ENCODE assay signal across 10 cellular contexts in the genomic region with DNA sequence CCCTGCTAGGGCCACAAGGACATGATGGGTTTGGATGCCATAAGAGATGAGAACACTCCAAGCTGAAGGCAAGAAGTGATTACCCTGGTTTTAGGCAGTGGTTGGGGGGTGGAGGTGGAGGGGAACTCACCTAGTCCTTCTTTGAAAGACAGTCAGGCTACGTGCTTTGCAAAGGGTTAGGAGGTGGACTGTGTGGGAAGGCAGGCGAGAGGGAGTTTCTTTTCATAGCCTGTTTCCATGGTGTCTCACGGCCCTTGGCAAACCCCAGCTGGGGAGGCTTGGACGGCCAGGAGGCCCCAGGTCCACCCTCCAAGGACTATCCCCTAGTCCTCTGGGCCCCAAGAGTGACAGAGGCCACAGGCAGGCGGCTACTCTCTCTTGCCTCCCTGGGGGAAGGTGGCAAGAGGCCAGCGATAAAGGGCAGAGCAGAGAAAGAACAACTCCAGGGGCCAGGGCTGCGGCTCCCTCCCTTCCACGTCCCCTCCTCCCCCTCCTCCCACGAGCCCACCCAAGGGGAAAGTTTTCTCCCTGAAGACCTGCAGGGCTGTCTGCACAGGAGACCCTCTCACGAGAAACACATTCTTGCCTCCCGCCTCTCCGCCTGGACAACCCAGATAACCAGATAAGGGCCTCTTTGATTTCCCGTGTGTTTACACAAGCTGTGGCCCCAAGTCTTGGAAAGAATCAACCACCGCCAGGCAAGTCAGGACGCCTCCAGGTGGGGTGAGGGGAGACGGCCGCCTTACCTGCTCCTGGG.
DNase-seq lines count a peak whose midpoint lies in the region; ATAC-seq, FAIRE-seq and TF ChIP-seq lines count a peak whose summit lies in the region.
"Had no signal": no experiment of that assay in that cellular context is flagged by ENCODE, and none has a peak within 500 bp of the region (broad histone marks: within the 10 kb centered on the region; RNA-seq: fewer than 3 reads in every experiment).

No MANE protein-coding gene starts in this region.

- no peaks in the 10 kb centered on the region for H3K9me3 Mint-ChIP-seq in activated T-cell treated with anti-CD3 and anti-CD28 coated beads, Interleukin-2, amount 50 U/mL, for 24 hours
- no peaks in the 10 kb centered on the region for H3K9me3 Mint-ChIP-seq in activated T-cell treated with anti-CD3 and anti-CD28 coated beads, Interleukin-2, amount 50 U/mL, for 72 hours

- TF ChIP-seq POLR2A in HepG2 (IDR thresholded peaks at IDR 0.05; ENCODE audit: insufficient read depth in 1 of 2, low read depth in 2 of 2, low read length in 2 of 2) (no peak), thyroid gland (IDR thresholded peaks at IDR 0.05) (no peak)

- no peak overlapping the region for H3K27ac ChIP-seq in HepG2 (ENCODE audit: extremely low read length, insufficient read depth, low read length)
- no peak overlapping the region for H3K27ac ChIP-seq in thyroid gland

- in situ Hi-C loops in HepG2 (cut with HindIII; ENCODE audit: extremely low pct_ligation_motif_present, low pct_unique_long_range_greater_than_20kb), result loop anchor here (5.0 to 25.0 kb wide), 2 partner anchors 38 to 252 kb away; partner anchors contain the start of gene DNMT3B

- H3K27me3 Mint-ChIP-seq in activated T-cell treated with anti-CD3 and anti-CD28 coated beads, Interleukin-2, amount 50 U/mL, for 24 hours, result no peaks in the 10 kb centered on the region
- no peaks in the 10 kb centered on the region for H3K27me3 Mint-ChIP-seq in activated T-cell treated with anti-CD3 and anti-CD28 coated beads, Interleukin-2, amount 50 U/mL, for 72 hours (ENCODE audit: low read depth)

- FAIRE-seq in HepG2 (lab: Jason Lieb, UNC), result no peak
- FAIRE-seq: colon had no signal

- no peaks in the 10 kb centered on the region for H3K9me3 ChIP-seq in HepG2 (ENCODE audit: low read length)
- H3K9me3 ChIP-seq in thyroid gland, result no peaks in the 10 kb centered on the region

- H3K4me3 ChIP-seq in HepG2 (replicated peaks in 1 of 3; ENCODE audit: insufficient read depth in 1 of 3, low read depth in 2 of 3, low read length in 3 of 3) (peak overlapping the region; percentile 2 to 44 (median 3); a peak in 4 of 6 replicates), thyroid gland (replicated peaks in 1 of 3) (no peak overlapping the region)

- 0 out of 2 replicates have a peak overlapping the region, but pooled peaks have one; percentile 0 for H3K9ac ChIP-seq in HepG2 (ENCODE audit: insufficient read depth, low read depth, low read length)

- no peaks in the 10 kb centered on the region for H3K36me3 ChIP-seq in HepG2 (replicated peaks in 1 of 2; ENCODE audit: control insufficient read depth in 1 of 2, insufficient read depth in 2 of 2, low read length in 2 of 2)
- H3K36me3 ChIP-seq in thyroid gland, result no peaks in the 10 kb centered on the region

- H3K36me3 Mint-ChIP-seq in activated T-cell treated with anti-CD3 and anti-CD28 coated beads, Interleukin-2, amount 50 U/mL, for 24 hours (ENCODE audit: low read depth), result peaks cover 16% of the 10 kb centered on the region
- H3K36me3 Mint-ChIP-seq in activated T-cell treated with anti-CD3 and anti-CD28 coated beads, Interleukin-2, amount 50 U/mL, for 72 hours (ENCODE audit: insufficient read depth in 2 of 2), result peaks cover 1 to 3% of the 10 kb centered on the region in 2 donors

- TF ChIP-seq EP300 in HepG2 (IDR thresholded peaks at IDR 0.05; ENCODE audit: low read depth in 2 of 2, low read length in 2 of 2), result no peak
- no peak for TF ChIP-seq EP300 in HepG2 (CRISPR knock-in tag; IDR thresholded peaks at IDR 0.05; ENCODE audit: borderline replicate concordance)

- no peak for TF ChIP-seq CTCF in HepG2 (CRISPR knock-in tag; IDR thresholded peaks at IDR 0.05)
- no peak for TF ChIP-seq CTCF in thyroid gland (IDR thresholded peaks at IDR 0.05)
- no peak for TF ChIP-seq CTCF in omental fat pad (IDR thresholded peaks at IDR 0.05)

- peaks cover 60% of the 10 kb centered on the region for H3K4me1 ChIP-seq in HepG2 (ENCODE audit: insufficient read depth, low read length)
- H3K4me1 ChIP-seq in thyroid gland, result peaks cover 6 to 11% of the 10 kb centered on the region in 2 donors

- DNase-seq in activated T-cell treated with anti-CD3 and anti-CD28 coated beads, Interleukin-2, amount 50 U/mL, for 24 hours, result no peak
- DNase-seq in activated T-cell treated with anti-CD3 and anti-CD28 coated beads for 4 hours (no peak), HepG2 (ENCODE audit: low spot score) (peak; percentile 44), thyroid gland (peak; percentile 34 to 45), RPMI8226 (no peak), omental fat pad (ENCODE audit: low spot score) (no peak)
- DNase-seq in activated T-cell treated with anti-CD3 and anti-CD28 coated beads, Interleukin-2, amount 50 U/mL, for 72 hours, result no peak
- DNase-seq: Karpas-422 had no signal

- H3K27me3 ChIP-seq in HepG2 (ENCODE audit: control insufficient read depth in 1 of 2, insufficient read depth in 2 of 2, low read length in 2 of 2) (no peaks in the 10 kb centered on the region), thyroid gland (no peaks in the 10 kb centered on the region)

- TF ChIP-seq RAD21 in HepG2 (CRISPR knock-in tag; IDR thresholded peaks at IDR 0.05), result no peak

- 10% methylated on average over 17 of the region's 17 CpGs for WGBS in HepG2 (ENCODE audit: low lambda C conversion rate)
- 36 to 37% methylated on average over 15 of the region's 17 CpGs for WGBS in thyroid gland, 2 donors

- H3K4me1 Mint-ChIP-seq in activated T-cell treated with anti-CD3 and anti-CD28 coated beads, Interleukin-2, amount 50 U/mL, for 24 hours (ENCODE audit: low read depth), result peaks cover 90% of the 10 kb centered on the region
- peaks cover 92% of the 10 kb centered on the region for H3K4me1 Mint-ChIP-seq in activated T-cell treated with anti-CD3 and anti-CD28 coated beads, Interleukin-2, amount 50 U/mL, for 72 hours (ENCODE audit: low read depth)

- POLR2A ChIA-PET in HepG2 (lab: Yijun Ruan, JAX), result interaction anchor here (1.1 to 1.5 kb wide), 2 partner anchors 26 to 37 kb away, joined by 3 read pairs; no protein-coding TSS in a partner anchor

- no TSS peak for BruUV-seq in HepG2 (replicated peaks; lab: Mats Ljungman, UMichigan)

- no peaks in the 10 kb centered on the region for H3K79me2 ChIP-seq in HepG2 (ENCODE audit: insufficient read depth, low read length)

- H2AFZ ChIP-seq in HepG2 (ENCODE audit: low read length), result no peak overlapping the region

- peak overlapping the region; percentile 85 for H3K27ac Mint-ChIP-seq in activated T-cell treated with anti-CD3 and anti-CD28 coated beads, Interleukin-2, amount 50 U/mL, for 24 hours
- H3K27ac Mint-ChIP-seq in activated T-cell treated with anti-CD3 and anti-CD28 coated beads, Interleukin-2, amount 50 U/mL, for 72 hours, result peak overlapping the region; percentile 67

- intact Hi-C loops in HepG2 (cut with micrococcal nuclease; ENCODE audit: unreplicated experiment) (no loop called here), thyroid gland (cut with DNase I) (no loop called here)

- no peaks in the 10 kb centered on the region for H4K20me1 ChIP-seq in HepG2 (ENCODE audit: insufficient read depth, low read length)

- H3K4me2 ChIP-seq in HepG2 (ENCODE audit: low read depth, low read length), result peak overlapping the region; percentile 64

- CTCF ChIA-PET in HepG2 (lab: Yijun Ruan, JAX; ENCODE audit: low intra/inter-chr PET ratio, low total read pairs), result interaction anchor here (0.6 to 1.5 kb wide), 2 partner anchors 13 to 41 kb away, joined by 3 to 5 read pairs; no protein-coding TSS in a partner anchor

- ATAC-seq in activated T-cell treated with anti-CD3 and anti-CD28 coated beads, Interleukin-2, amount 50 U/mL, for 72 hours (replicated peaks in 1 of 2), result peak in 1 of 2 donors; percentile 8
- peak; percentile 56 for ATAC-seq in HepG2
- ATAC-seq in omental fat pad (ENCODE audit: low FRiP score), result no peak
- no peak for ATAC-seq in HG03520 (IDR thresholded peaks at IDR 0.05; ENCODE audit: unreplicated experiment)

- H3K4me3 Mint-ChIP-seq in activated T-cell treated with anti-CD3 and anti-CD28 coated beads, Interleukin-2, amount 50 U/mL, for 24 hours, result peak overlapping the region; percentile 69
- H3K4me3 Mint-ChIP-seq in activated T-cell treated with anti-CD3 and anti-CD28 coated beads, Interleukin-2, amount 50 U/mL, for 72 hours, result peak overlapping the region; percentile 60 to 83

TF ChIP-seq in HepG2, 621 proteins besides CTCF, POLR2A, EP300 and RAD21 (continues in another document):
- TF ChIP-seq PAXIP1 (CRISPR knock-in tag; conservative IDR thresholded peaks at IDR 0.05), result peak; percentile 45; the same call in 1 of the 2 replicates
- TF ChIP-seq ZNF83 (CRISPR knock-in tag; IDR thresholded peaks at IDR 0.05; ENCODE audit: borderline replicate concordance), result no peak
- peak; percentile 48 for TF ChIP-seq ASH2L (IDR thresholded peaks at IDR 0.05; ENCODE audit: insufficient read length, low read depth, low read length)
- no peak; the same call in 1 of the 2 replicates for TF ChIP-seq HNF4G (IDR thresholded peaks at IDR 0.05; ENCODE audit: borderline replicate concordance, low read depth, low read length)
- TF ChIP-seq HNF4G (CRISPR knock-in tag; IDR thresholded peaks at IDR 0.05; ENCODE audit: borderline replicate concordance, low read depth), result no peak

Comparison
In these comparisons a context has a peak if more than half of its experiments do, and no peak if none do; other contexts are left out.
1. DNase-seq: peak in HepG2 (single experiment) and thyroid gland (2 of 2); none in activated T-cell treated with anti-CD3 and anti-CD28 coated beads, Interleukin-2, amount 50 U/mL, for 24 hours (single experiment), activated T-cell treated with anti-CD3 and anti-CD28 coated beads for 4 hours (single experiment), activated T-cell treated with anti-CD3 and anti-CD28 coated beads, Interleukin-2, amount 50 U/mL, for 72 hours (0 of 2), RPMI8226 (single experiment) and omental fat pad (single experiment).
2. H3K4me3 ChIP-seq: peak in HepG2 (3 of 3); none in thyroid gland (0 of 3).